Comparison of ENCODE assay signal across 19 cellular contexts in the genomic region with DNA sequence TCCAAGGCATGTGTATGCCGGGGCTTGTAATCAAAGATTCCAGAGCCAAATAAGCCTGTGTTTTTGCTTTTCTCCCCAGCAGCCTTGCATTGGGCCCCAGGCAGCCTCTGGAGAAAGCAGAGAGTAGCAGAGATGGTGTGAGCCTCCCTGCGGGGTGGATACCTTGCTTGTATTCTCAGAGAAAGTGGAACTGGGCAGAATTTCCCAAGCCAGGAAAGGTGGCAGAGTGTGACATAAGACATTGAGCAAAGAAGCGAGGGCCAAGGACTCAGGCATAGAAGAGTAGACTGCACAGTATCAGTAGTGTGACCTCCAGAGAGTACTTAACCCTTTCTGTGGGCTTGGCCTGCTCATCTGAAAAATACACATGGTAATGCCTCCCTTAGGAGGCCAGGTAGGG. TPM values are rescaled to one million over a fixed set of nuclear protein-coding genes. Genes with fewer than 3 reads are reported as not detected.
DNase-seq lines count a peak whose midpoint lies in the region; ATAC-seq and TF ChIP-seq lines count a peak whose summit lies in the region.
"Had no signal": no experiment of that assay in that cellular context is flagged by ENCODE, and none has a peak within 500 bp of the region (broad histone marks: within the 10 kb centered on the region; RNA-seq: fewer than 3 reads in every experiment).

No MANE protein-coding gene starts in this region.

- intact Hi-C loops in left ventricle myocardium inferior (cut with micrococcal nuclease): loop anchor here (5.0 to 10.0 kb wide), 2 partner anchors 44 to 48 kb away; no protein-coding TSS in a partner anchor
- intact Hi-C loops in heart right ventricle (cut with DNase I): loop anchor here in 5 of 10 donors (5.0 kb wide), 3 partner anchors 39 to 54 kb away; no protein-coding TSS in a partner anchor
- intact Hi-C loops in esophagus muscularis mucosa (cut with DNase I): loop anchor here (5.0 kb wide), 1 partner anchor 106 kb away; the partner anchor contains the start of gene STOM
- intact Hi-C loops in uterus (cut with DNase I; ENCODE audit: low total_unique reads): no loop called here

- no peaks in the 10 kb centered on the region for H3K9me3 Mint-ChIP-seq in nephron progenitor cell
- no peaks in the 10 kb centered on the region for H3K9me3 Mint-ChIP-seq in activated CD8-positive, alpha-beta memory T cell treated with anti-CD3 and anti-CD28 coated beads, Interleukin-2, amount 10 ng/mL, durations not matched to agents 7 days and 5 days (ENCODE audit: low read depth)
- H3K9me3 Mint-ChIP-seq: activated naive CD4-positive, alpha-beta T cell treated with anti-CD3 and anti-CD28 coated beads, Interleukin-2, amount 50 U/mL, for 72 hours; activated T-cell treated with anti-CD3 and anti-CD28 coated beads, Interleukin-2, amount 50 U/mL, for 4 hours; stimulated activated naive CD8-positive, alpha-beta T cell treated with anti-CD3 and anti-CD28 coated beads, Interleukin-15, Interleukin-2, amounts not matched to agents 100 ng/mL and 50 ng/mL, for 24 hours had no signal

- H3K4me1 ChIP-seq in left ventricle myocardium inferior: peaks cover 51% of the 10 kb centered on the region
- H3K4me1 ChIP-seq in heart right ventricle: peaks cover 5 to 59% (median 43%) of the 10 kb centered on the region in 9 donors
- peaks cover 43 to 66% (median 64%) of the 10 kb centered on the region in 4 donors for H3K4me1 ChIP-seq in esophagus muscularis mucosa
- peaks cover 10 to 23% of the 10 kb centered on the region in 2 donors for H3K4me1 ChIP-seq in uterus

- no peak for DNase-seq in left ventricle myocardium inferior
- DNase-seq in heart right ventricle: no peak
- DNase-seq in esophagus muscularis mucosa (ENCODE audit: extremely low spot score): no peak
- DNase-seq in nephron progenitor cell: no peak
- no peak for DNase-seq in uterus
- DNase-seq in activated T-cell treated with anti-CD3 and anti-CD28 coated beads, Interleukin-2, amount 50 U/mL, for 48 hours: no peak
- DNase-seq in activated CD8-positive, alpha-beta memory T cell treated with anti-CD3 and anti-CD28 coated beads, Interleukin-2, amount 10 ng/mL, durations not matched to agents 7 days and 5 days: no peak
- no peak for DNase-seq in activated CD4-positive, alpha-beta T cell treated with anti-CD3 and anti-CD28 coated beads, Interleukin-2, amount 50 U/mL, for 48 hours
- DNase-seq: activated CD8-positive, alpha-beta T cell treated with anti-CD3 and anti-CD28 coated beads, Interleukin-2, amount 10 ng/mL, durations not matched to agents 7 days and 5 days; activated T-cell treated with anti-CD3 and anti-CD28 coated beads, Interleukin-2, amount 50 U/mL, for 4 hours; body of pancreas; cortex of kidney; DMS53; HCEC 1CT; NCI-H1417 treated with DMSO at 0.1 percent for 48 hours; NCI-H526; SHP77 had no signal

- CTCF ChIA-PET in activated CD8-positive, alpha-beta memory T cell treated with anti-CD3 and anti-CD28 coated beads, Interleukin-2, amount 10 ng/mL, durations not matched to agents 7 days and 5 days (lab: Charles Lee): interaction anchor here (3.8 to 4.0 kb wide), 2 partner anchors 12 to 54 kb away, joined by 10 to 37 read pairs; no protein-coding TSS in a partner anchor

- H3K27me3 ChIP-seq in left ventricle myocardium inferior (ENCODE audit: low read depth) (no peaks in the 10 kb centered on the region), heart right ventricle (no peaks in the 10 kb centered on the region), esophagus muscularis mucosa (no peaks in the 10 kb centered on the region), uterus (no peaks in the 10 kb centered on the region)
- H3K27me3 ChIP-seq: body of pancreas had no signal

- H3K9me3 ChIP-seq in left ventricle myocardium inferior (replicated peaks): no peaks in the 10 kb centered on the region
- no peaks in the 10 kb centered on the region for H3K9me3 ChIP-seq in heart right ventricle
- no peaks in the 10 kb centered on the region for H3K9me3 ChIP-seq in esophagus muscularis mucosa
- no peaks in the 10 kb centered on the region for H3K9me3 ChIP-seq in uterus
- H3K9me3 ChIP-seq: body of pancreas had no signal

- no peak for TF ChIP-seq EP300 in esophagus muscularis mucosa (IDR thresholded peaks at IDR 0.05)

- no peaks in the 10 kb centered on the region for H3K36me3 Mint-ChIP-seq in nephron progenitor cell (ENCODE audit: low read depth)
- H3K36me3 Mint-ChIP-seq in activated CD8-positive, alpha-beta memory T cell treated with anti-CD3 and anti-CD28 coated beads, Interleukin-2, amount 10 ng/mL, durations not matched to agents 7 days and 5 days: no peaks in the 10 kb centered on the region

- 79 to 80% methylated on average over 3 of the region's 3 CpGs for WGBS in heart right ventricle, 2 donors
- WGBS in esophagus muscularis mucosa: 84% methylated on average over 3 of the region's 3 CpGs

- TF ChIP-seq CTCF in left ventricle myocardium inferior (IDR thresholded peaks at IDR 0.05; ENCODE audit: borderline replicate concordance) (no peak), heart right ventricle (IDR thresholded peaks at IDR 0.05) (no peak), esophagus muscularis mucosa (IDR thresholded peaks at IDR 0.05) (no peak), nephron progenitor cell (IDR thresholded peaks at IDR 0.05) (no peak), uterus (IDR thresholded peaks at IDR 0.05) (no peak)

- H3K4me3 ChIP-seq in left ventricle myocardium inferior (no peak overlapping the region), heart right ventricle (no peak overlapping the region), esophagus muscularis mucosa (no peak overlapping the region), uterus (no peak overlapping the region)
- H3K4me3 ChIP-seq: body of pancreas had no signal

- no peaks in the 10 kb centered on the region for H3K36me3 ChIP-seq in left ventricle myocardium inferior
- H3K36me3 ChIP-seq in heart right ventricle: no peaks in the 10 kb centered on the region
- no peaks in the 10 kb centered on the region for H3K36me3 ChIP-seq in esophagus muscularis mucosa
- no peaks in the 10 kb centered on the region for H3K36me3 ChIP-seq in uterus

- no peak overlapping the region for H3K27ac Mint-ChIP-seq in nephron progenitor cell
- no peak overlapping the region for H3K27ac Mint-ChIP-seq in activated CD8-positive, alpha-beta memory T cell treated with anti-CD3 and anti-CD28 coated beads, Interleukin-2, amount 10 ng/mL, durations not matched to agents 7 days and 5 days
- H3K27ac Mint-ChIP-seq: activated CD8-positive, alpha-beta T cell treated with anti-CD3 and anti-CD28 coated beads, Interleukin-2, amount 10 ng/mL, durations not matched to agents 7 days and 5 days; activated naive CD4-positive, alpha-beta T cell treated with anti-CD3 and anti-CD28 coated beads, Interleukin-2, amount 50 U/mL, for 72 hours; stimulated activated naive CD8-positive, alpha-beta T cell treated with anti-CD3 and anti-CD28 coated beads, Interleukin-15, Interleukin-2, amounts not matched to agents 100 ng/mL and 50 ng/mL, for 24 hours had no signal

- ATAC-seq in heart right ventricle: no peak
- ATAC-seq in activated CD8-positive, alpha-beta memory T cell treated with anti-CD3 and anti-CD28 coated beads, Interleukin-2, amount 10 ng/mL, durations not matched to agents 7 days and 5 days: no peak
- ATAC-seq: activated CD8-positive, alpha-beta T cell treated with anti-CD3 and anti-CD28 coated beads, Interleukin-2, amount 10 ng/mL, durations not matched to agents 7 days and 5 days; activated naive CD4-positive, alpha-beta T cell treated with anti-CD3 and anti-CD28 coated beads, Interleukin-2, amount 50 U/mL, for 72 hours; activated T-cell treated with anti-CD3 and anti-CD28 coated beads, Interleukin-2, amount 50 U/mL, for 4 hours; body of pancreas had no signal

- peak overlapping the region; percentile 59 for H3K4me3 Mint-ChIP-seq in nephron progenitor cell
- no peak overlapping the region for H3K4me3 Mint-ChIP-seq in activated CD8-positive, alpha-beta memory T cell treated with anti-CD3 and anti-CD28 coated beads, Interleukin-2, amount 10 ng/mL, durations not matched to agents 7 days and 5 days
- H3K4me3 Mint-ChIP-seq: activated CD8-positive, alpha-beta T cell treated with anti-CD3 and anti-CD28 coated beads, Interleukin-2, amount 10 ng/mL, durations not matched to agents 7 days and 5 days had no signal

- no peak for TF ChIP-seq POLR2A in esophagus muscularis mucosa (IDR thresholded peaks at IDR 0.05; ENCODE audit: low read depth)
- TF ChIP-seq POLR2A in uterus (IDR thresholded peaks at IDR 0.05): no peak

- H3K27ac ChIP-seq in left ventricle myocardium inferior (replicated peaks) (peak overlapping the region; percentile 88), heart right ventricle (peak overlapping the region in 5 of 10 donors; percentile 7 to 92 (median 89)), esophagus muscularis mucosa (replicated peaks in 1 of 4) (peak overlapping the region; percentile 94 to 99 (median 96)), uterus (peak overlapping the region; percentile 89 to 100)
- H3K27ac ChIP-seq: body of pancreas had no signal

- peaks cover 57% of the 10 kb centered on the region for H3K4me1 Mint-ChIP-seq in nephron progenitor cell
- H3K4me1 Mint-ChIP-seq in activated CD8-positive, alpha-beta memory T cell treated with anti-CD3 and anti-CD28 coated beads, Interleukin-2, amount 10 ng/mL, durations not matched to agents 7 days and 5 days: peaks cover 14% of the 10 kb centered on the region

- peaks cover 23% of the 10 kb centered on the region for H3K27me3 Mint-ChIP-seq in nephron progenitor cell (ENCODE audit: low read depth, poor library complexity)
- H3K27me3 Mint-ChIP-seq in activated CD8-positive, alpha-beta memory T cell treated with anti-CD3 and anti-CD28 coated beads, Interleukin-2, amount 10 ng/mL, durations not matched to agents 7 days and 5 days: peaks cover 13% of the 10 kb centered on the region

RNA-seq across cellular contexts. Expression of gene GSN, which starts 1.6 kb away (rescaled TPM):
- total RNA-seq in left ventricle myocardium inferior (758 TPM), heart right ventricle (100 to 1,000 TPM; 532 to 861 (median 668) TPM), esophagus muscularis mucosa (1,000 to 10,000 TPM; 2,509 to 3,811 (median 3,170) TPM), uterus (1,000 to 10,000 TPM in 2 of 4 donors, 100 to 1,000 TPM in 2; 567 to 1,619 (median 884) TPM)
- 100 to 1,000 TPM; 360 to 823 TPM for polyA plus RNA-seq in heart right ventricle
- total RNA-seq in activated CD8-positive, alpha-beta memory T cell treated with anti-CD3 and anti-CD28 coated beads, Interleukin-2, amount 10 ng/mL, durations not matched to agents 7 days and 5 days: 1 to 10 TPM; 3.2 to 8.0 TPM

Comparison
In these comparisons a context has a peak if more than half of its experiments do, and no peak if none do; other contexts are left out.
1. RNA of gene GSN, which starts 1.6 kb away (total RNA-seq): 2,509 to 3,811 TPM in esophagus muscularis mucosa, 567 to 1,619 TPM in uterus, 758 TPM in left ventricle myocardium inferior (single experiment) and 532 to 861 TPM in heart right ventricle; 3.2 to 8.0 TPM in activated CD8-positive, alpha-beta memory T cell treated with anti-CD3 and anti-CD28 coated beads, Interleukin-2, amount 10 ng/mL, durations not matched to agents 7 days and 5 days; every median in the first group is over 10 times any median in the second.